9 cellular contexts compared by ENCODE assay signal in the genomic region with DNA sequence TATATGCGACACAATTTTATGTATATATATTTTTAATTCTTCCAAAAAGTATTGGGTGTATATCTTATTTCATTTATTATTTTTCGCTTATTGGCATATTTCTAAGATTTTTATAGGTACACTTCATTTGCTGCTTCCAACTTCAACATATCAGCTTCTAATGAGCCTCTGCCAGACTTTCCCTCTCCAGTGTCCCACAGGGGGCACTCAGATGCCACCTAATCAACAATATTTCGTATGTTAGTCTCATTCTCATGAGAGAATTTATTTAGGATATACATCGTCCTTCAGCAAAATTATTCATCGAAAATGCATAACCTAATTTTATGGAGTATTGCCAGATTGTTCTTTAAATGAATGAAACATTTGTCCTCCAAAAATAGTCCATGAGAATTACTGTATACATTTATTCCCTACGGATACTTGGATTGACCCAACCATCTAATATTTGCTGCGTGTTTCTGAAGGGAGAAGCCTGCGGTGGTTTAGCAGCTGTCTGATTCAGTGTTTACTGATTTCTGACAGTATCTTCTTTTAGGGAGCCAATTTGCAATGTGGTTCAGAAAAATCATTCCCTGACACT.
DNase-seq lines count a peak whose midpoint lies in the region; ATAC-seq and TF ChIP-seq lines count a peak whose summit lies in the region.
"Had no signal": no experiment of that assay in that cellular context is flagged by ENCODE, and none has a peak within 500 bp of the region (broad histone marks: within the 10 kb centered on the region; RNA-seq: fewer than 3 reads in every experiment).

No MANE protein-coding gene starts in this region.

- no peaks in the 10 kb centered on the region for H3K36me3 ChIP-seq in A673 (ENCODE audit: insufficient read depth, low read length, poor library complexity, severe bottlenecking)
- H3K36me3 ChIP-seq in tibial artery: no peaks in the 10 kb centered on the region
- no peaks in the 10 kb centered on the region for H3K36me3 ChIP-seq in transverse colon

- H3K4me1 ChIP-seq in A673 (ENCODE audit: insufficient read depth, low read length, poor library complexity, severe bottlenecking) (peaks cover 3% of the 10 kb centered on the region), tibial artery (peaks cover 0 to 8% (median 2%) of the 10 kb centered on the region in 4 donors), transverse colon (peaks cover 0 to 7% (median 3%) of the 10 kb centered on the region in 4 donors)

- H3K4me3 ChIP-seq in A673 (ENCODE audit: low read depth, low read length, poor library complexity, severe bottlenecking) (no peak overlapping the region), tibial artery (no peak overlapping the region), transverse colon (no peak overlapping the region)
- H3K4me3 ChIP-seq: mucosa of descending colon had no signal

- BruUV-seq in A673 (replicated peaks; lab: Mats Ljungman, UMichigan): no TSS peak

- ATAC-seq in HG02571 (IDR thresholded peaks at IDR 0.05; ENCODE audit: unreplicated experiment): no peak
- ATAC-seq: mucosa of descending colon had no signal

- H3K9me3 ChIP-seq in A673 (ENCODE audit: low read depth, low read length, poor library complexity, severe bottlenecking): no peaks in the 10 kb centered on the region
- H3K9me3 ChIP-seq in tibial artery: no peaks in the 10 kb centered on the region
- H3K9me3 ChIP-seq in transverse colon: no peaks in the 10 kb centered on the region
- H3K9me3 ChIP-seq: mucosa of descending colon had no signal

- 67 to 76% methylated on average over 8 of the region's 8 CpGs for WGBS in transverse colon (ENCODE audit: low coverage in 1 of 2), 2 donors

- no peak for TF ChIP-seq POLR2A in transverse colon (IDR thresholded peaks at IDR 0.05)

- peak; percentile 79 for TF ChIP-seq CTCF in A673 (conservative IDR thresholded peaks at IDR 0.05; ENCODE audit: low read depth, low read length)
- TF ChIP-seq CTCF in tibial artery (IDR thresholded peaks at IDR 0.05): peak; percentile 49 to 56
- peak in 1 of 5 experiments; percentile 8 for TF ChIP-seq CTCF in transverse colon (IDR thresholded peaks at IDR 0.05)

- H3K27ac ChIP-seq in A673 (ENCODE audit: low read depth, low read length, poor library complexity, severe bottlenecking): no peak overlapping the region
- no peak overlapping the region for H3K27ac ChIP-seq in tibial artery
- no peak overlapping the region for H3K27ac ChIP-seq in transverse colon

- peaks cover 12% of the 10 kb centered on the region for H3K27me3 ChIP-seq in A673 (replicated peaks; ENCODE audit: insufficient read depth, low read depth, low read length, poor library complexity)
- no peaks in the 10 kb centered on the region for H3K27me3 ChIP-seq in tibial artery
- peaks cover 12% of the 10 kb centered on the region for H3K27me3 ChIP-seq in transverse colon

- intact Hi-C loops in A673 (cut with micrococcal nuclease; ENCODE audit: unreplicated experiment) (loop anchor here (1.0 to 5.0 kb wide), 4 partner anchors 80 to 395 kb away; a partner anchor contains a TSS), tibial artery (cut with DNase I; ENCODE audit: low total_unique reads) (loop anchor here (10.0 kb wide), 1 partner anchor 133 kb away; a partner anchor contains a TSS), transverse colon (cut with DNase I; ENCODE audit: low total_unique reads) (no loop called here)

- in situ Hi-C loops in transverse colon (cut with MboI; ENCODE audit: low pct_ligation_motif_present in 1 of 4, low pct_unique_long_range_greater_than_20kb in 1 of 4, low sequenced_read_pairs in 3 of 4): loop anchor here in 1 of 4 donors (25.0 kb wide), 1 partner anchor 475 kb away; no protein-coding TSS in a partner anchor

- CTCF ChIA-PET in A673 (lab: Charles Lee): interaction anchor here (0.6 to 1.4 kb wide), 8 partner anchors 55 to 477 kb away, joined by 3 to 6 read pairs (median 4); a partner anchor contains a TSS

- DNase-seq in A673 (ENCODE audit: low spot score): peak; percentile 72
- peak; percentile 33 for DNase-seq in GM04504 (ENCODE audit: low read depth)
- DNase-seq in NCI-H345 (lab: John Stamatoyannopoulos, UW): peak; percentile 28
- DNase-seq in activated T-cell treated with anti-CD3 and anti-CD28 coated beads for 4 hours: peak; percentile 47
- DNase-seq in iris pigment epithelial cell (ENCODE audit: low read depth): peak; percentile 46
- no peak for DNase-seq in tibial artery
- DNase-seq in transverse colon: no peak

- no peak for TF ChIP-seq EP300 in transverse colon (IDR thresholded peaks at IDR 0.05; ENCODE audit: low read depth)

- POLR2A ChIA-PET in A673 (lab: Charles Lee; ENCODE audit: low non-redundant PET): no interaction called here

Comparison
In these comparisons a context has a peak if more than half of its experiments do, and no peak if none do; other contexts are left out.
1. DNase-seq: peak in A673 (single experiment), GM04504 (single experiment), NCI-H345 (single experiment), activated T-cell treated with anti-CD3 and anti-CD28 coated beads for 4 hours (single experiment) and iris pigment epithelial cell (single experiment); none in tibial artery (0 of 2) and transverse colon (single experiment).